ENCODE assay signal across 8 cellular contexts in the genomic region with DNA sequence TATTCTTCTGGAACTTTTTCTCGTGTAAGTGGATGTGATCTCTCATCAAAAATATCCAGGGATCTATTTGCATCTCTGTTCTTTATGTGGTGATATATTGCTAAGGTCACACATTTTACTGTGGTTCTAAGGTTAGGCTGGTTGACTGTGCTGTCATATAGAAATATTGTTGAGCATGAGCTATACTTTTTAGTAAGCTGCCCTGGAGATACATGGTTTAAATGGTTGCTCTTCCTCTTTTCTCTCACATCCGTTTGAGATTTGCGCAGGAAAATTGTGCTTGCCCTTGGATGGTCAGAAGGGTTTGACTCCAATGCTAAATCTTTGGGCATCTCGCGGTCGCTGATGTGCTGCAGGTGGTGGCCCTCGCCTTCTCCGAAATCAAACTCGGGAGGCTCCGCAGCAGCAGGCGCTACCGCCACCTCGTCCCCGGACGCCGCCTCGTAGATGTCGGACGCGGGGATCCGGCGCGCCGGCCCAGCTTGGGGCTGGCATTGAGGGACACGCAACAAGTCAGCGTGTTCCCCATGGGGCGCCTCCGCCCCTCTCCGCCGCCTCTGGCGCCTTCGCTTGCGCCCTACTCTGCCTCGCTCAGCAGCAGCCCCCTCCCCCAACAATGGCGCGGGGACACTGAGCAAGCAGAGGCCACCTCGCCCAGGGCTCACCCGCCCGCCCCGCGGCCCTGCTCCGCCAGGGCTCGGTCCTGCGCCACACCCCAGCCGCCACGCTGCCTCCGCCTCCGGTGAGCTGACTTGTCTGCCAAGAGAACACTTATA.
DNase-seq lines count a peak whose midpoint lies in the region; ATAC-seq and TF ChIP-seq lines count a peak whose summit lies in the region.

No MANE protein-coding gene starts in this region.

- H3K9me2 ChIP-seq in PC-3 (replicated peaks; ENCODE audit: low read length): no peaks in the 10 kb centered on the region

- POLR2A ChIA-PET in GM10248 (lab: Yijun Ruan, JAX) (no interaction called here), PC-3 (lab: Charles Lee; ENCODE audit: unreplicated experiment) (no interaction called here)
- POLR2A ChIA-PET in activated CD8-positive, alpha-beta T cell treated with anti-CD3 and anti-CD28 coated beads, Interleukin-2, amount 10 ng/mL, durations not matched to agents 7 days and 5 days (lab: Charles Lee): no interaction called here

- H3K4me2 ChIP-seq in PC-3 (ENCODE audit: low read length): no peak overlapping the region

- H3F3A ChIP-seq in PC-3 (ENCODE audit: low read length, unreplicated experiment): no peaks in the 10 kb centered on the region

- H3K27me3 ChIP-seq in PC-3 (ENCODE audit: low read length): peaks cover 16% of the 10 kb centered on the region

- H4K20me1 ChIP-seq in PC-3 (ENCODE audit: low read length): no peaks in the 10 kb centered on the region

- no peak overlapping the region for H3K4me3 ChIP-seq in PC-3 (ENCODE audit: low read length)

- H3K4me1 Mint-ChIP-seq in activated CD8-positive, alpha-beta T cell treated with anti-CD3 and anti-CD28 coated beads, Interleukin-2, amount 10 ng/mL, durations not matched to agents 7 days and 5 days (ENCODE audit: low read depth): peaks cover 11% of the 10 kb centered on the region
- no peaks in the 10 kb centered on the region for H3K4me1 Mint-ChIP-seq in glutamatergic neuron (ENCODE audit: low read depth, unreplicated experiment)
- H3K4me1 Mint-ChIP-seq in HFFc6 (ENCODE audit: low read depth): no peaks in the 10 kb centered on the region

- ATAC-seq in HG03139 (IDR thresholded peaks at IDR 0.05; ENCODE audit: unreplicated experiment) (peak; percentile 69), PC-3 (no peak)
- ATAC-seq in activated CD8-positive, alpha-beta T cell treated with anti-CD3 and anti-CD28 coated beads, Interleukin-2, amount 10 ng/mL, durations not matched to agents 7 days and 5 days: peak; percentile 85

- no peaks in the 10 kb centered on the region for H3K4me1 ChIP-seq in PC-3 (ENCODE audit: insufficient read depth, low read length)

- peak overlapping the region; percentile 70 for H3K27ac Mint-ChIP-seq in activated CD8-positive, alpha-beta T cell treated with anti-CD3 and anti-CD28 coated beads, Interleukin-2, amount 10 ng/mL, durations not matched to agents 7 days and 5 days
- H3K27ac Mint-ChIP-seq in glutamatergic neuron (ENCODE audit: unreplicated experiment): no peak overlapping the region
- H3K27ac Mint-ChIP-seq in HFFc6: no peak overlapping the region

- peaks cover 8% of the 10 kb centered on the region for H3K36me3 Mint-ChIP-seq in activated CD8-positive, alpha-beta T cell treated with anti-CD3 and anti-CD28 coated beads, Interleukin-2, amount 10 ng/mL, durations not matched to agents 7 days and 5 days (ENCODE audit: low read depth)
- no peaks in the 10 kb centered on the region for H3K36me3 Mint-ChIP-seq in glutamatergic neuron (ENCODE audit: unreplicated experiment)
- H3K36me3 Mint-ChIP-seq in HFFc6 (ENCODE audit: low read depth): no peaks in the 10 kb centered on the region

- no peak for TF ChIP-seq CTCF in GM10248 (IDR thresholded peaks at IDR 0.05; ENCODE audit: control extremely low read depth, extremely low read depth, low read depth, missing control alignments)
- no peak for TF ChIP-seq CTCF in glutamatergic neuron (IDR thresholded peaks at IDR 0.05; ENCODE audit: partially characterized antibody, unreplicated experiment)
- TF ChIP-seq CTCF in HFFc6 (IDR thresholded peaks at IDR 0.05): no peak
- TF ChIP-seq CTCF in PC-3 (conservative IDR thresholded peaks at IDR 0.05; ENCODE audit: low read depth, low read length): no peak

- H3K9me3 ChIP-seq in PC-3 (ENCODE audit: low read length): no peaks in the 10 kb centered on the region

- CTCF ChIA-PET in GM10248 (lab: Yijun Ruan, JAX) (interaction anchor here (0.9 kb wide), 1 partner anchor 50 kb away, joined by 3 read pairs; no protein-coding TSS in a partner anchor), PC-3 (lab: Charles Lee) (no interaction called here)
- CTCF ChIA-PET in activated CD8-positive, alpha-beta T cell treated with anti-CD3 and anti-CD28 coated beads, Interleukin-2, amount 10 ng/mL, durations not matched to agents 7 days and 5 days (lab: Charles Lee): no interaction called here

- no peak overlapping the region for H2AFZ ChIP-seq in PC-3 (ENCODE audit: low read length)

- DNase-seq in GM10248 (ENCODE audit: extremely low spot score): peak; percentile 14
- DNase-seq in activated CD8-positive, alpha-beta T cell treated with anti-CD3 and anti-CD28 coated beads, Interleukin-2, amount 10 ng/mL, durations not matched to agents 7 days and 5 days: peak; percentile 40
- peak; percentile 22 for DNase-seq in glutamatergic neuron
- DNase-seq in stimulated activated CD4-positive, alpha-beta T cell treated with anti-CD3 and anti-CD28 coated beads, TNF-alpha, amount 100 ng/mL, for 24 hours (ENCODE audit: low read depth in 3 of 3): peak; percentile 2 to 35 (median 2)
- DNase-seq in RKO (ENCODE audit: low spot score): no peak
- no peak for DNase-seq in HFFc6
- DNase-seq in PC-3: no peak

- BruUV-seq in PC-3 (replicated peaks; lab: Mats Ljungman, UMichigan): no TSS peak

- no peaks in the 10 kb centered on the region for H3K27me3 Mint-ChIP-seq in activated CD8-positive, alpha-beta T cell treated with anti-CD3 and anti-CD28 coated beads, Interleukin-2, amount 10 ng/mL, durations not matched to agents 7 days and 5 days (ENCODE audit: low read depth)
- H3K27me3 Mint-ChIP-seq in glutamatergic neuron (ENCODE audit: unreplicated experiment) (no peaks in the 10 kb centered on the region), HFFc6 (ENCODE audit: insufficient read depth) (peaks cover 11% of the 10 kb centered on the region)

- no peak overlapping the region for H3K27ac ChIP-seq in PC-3 (ENCODE audit: low read length)

- H3K9me3 Mint-ChIP-seq in activated CD8-positive, alpha-beta T cell treated with anti-CD3 and anti-CD28 coated beads, Interleukin-2, amount 10 ng/mL, durations not matched to agents 7 days and 5 days (ENCODE audit: insufficient read depth): peaks cover 3% of the 10 kb centered on the region
- H3K9me3 Mint-ChIP-seq in glutamatergic neuron (ENCODE audit: unreplicated experiment): no peaks in the 10 kb centered on the region
- no peaks in the 10 kb centered on the region for H3K9me3 Mint-ChIP-seq in HFFc6

- H3K36me3 ChIP-seq in PC-3 (ENCODE audit: low read depth, low read length): no peaks in the 10 kb centered on the region

- peak overlapping the region; percentile 67 for H3K4me3 Mint-ChIP-seq in activated CD8-positive, alpha-beta T cell treated with anti-CD3 and anti-CD28 coated beads, Interleukin-2, amount 10 ng/mL, durations not matched to agents 7 days and 5 days
- H3K4me3 Mint-ChIP-seq in glutamatergic neuron (ENCODE audit: unreplicated experiment) (peak overlapping the region; percentile 81), HFFc6 (no peak overlapping the region)

- H3K9ac ChIP-seq in PC-3 (ENCODE audit: low read length): no peak overlapping the region

- H3K79me2 ChIP-seq in PC-3 (ENCODE audit: low read length): no peaks in the 10 kb centered on the region

- intact Hi-C loops in PC-3 (cut with micrococcal nuclease): no loop called here

Comparison
In these comparisons a context has a peak if more than half of its experiments do, and no peak if none do; other contexts are left out.
1. DNase-seq: peak in GM10248 (single experiment), activated CD8-positive, alpha-beta T cell treated with anti-CD3 and anti-CD28 coated beads, Interleukin-2, amount 10 ng/mL, durations not matched to agents 7 days and 5 days (single experiment), glutamatergic neuron (single experiment) and stimulated activated CD4-positive, alpha-beta T cell treated with anti-CD3 and anti-CD28 coated beads, TNF-alpha, amount 100 ng/mL, for 24 hours (3 of 3); none in RKO (single experiment), HFFc6 (single experiment) and PC-3 (single experiment).